In the genomic region with DNA sequence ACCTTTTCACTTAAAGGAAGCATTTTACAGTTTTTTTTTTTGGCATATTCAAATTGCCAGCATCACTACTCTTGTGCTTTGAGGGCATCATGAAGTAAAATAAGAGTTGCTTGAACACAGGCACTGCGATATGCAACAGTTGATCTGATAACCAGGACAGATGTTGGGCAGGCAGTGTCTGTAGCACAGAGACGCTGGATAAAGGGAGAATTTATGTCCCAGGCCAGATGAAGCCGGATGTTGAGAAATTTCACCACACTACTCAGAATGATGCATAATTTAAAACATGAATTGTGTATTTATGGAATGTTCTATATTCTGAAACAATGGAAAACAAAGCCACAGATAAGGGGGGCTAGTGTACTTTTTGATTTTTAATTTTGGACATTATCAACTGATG, we compare ENCODE assay signal across 32 cellular contexts.
DNase-seq lines count a peak whose midpoint lies in the region; ATAC-seq, FAIRE-seq and TF ChIP-seq lines count a peak whose summit lies in the region.
"Had no signal": no experiment of that assay in that cellular context is flagged by ENCODE, and none has a peak within 500 bp of the region (broad histone marks: within the 10 kb centered on the region; RNA-seq: fewer than 3 reads in every experiment).

No MANE protein-coding gene starts in this region.

- WGBS in small intestine, 3 donors, result 47 to 64% (median 60%) methylated on average over 3 of the region's 3 CpGs

- peak; percentile 32 for DNase-seq in EH (ENCODE audit: low read depth)
- peak; percentile 57 for DNase-seq in LHCN-M2 (ENCODE audit: low read depth)
- peak; percentile 29 to 81 for DNase-seq in cardiac fibroblast (ENCODE audit: low read depth in 2 of 2)
- DNase-seq in myocyte (ENCODE audit: low read depth), result peak; percentile 11
- no peak for DNase-seq in C1 segment of cervical spinal cord (lab: John Stamatoyannopoulos, UW)
- DNase-seq in small intestine, result no peak
- DNase-seq in middle frontal gyrus (ENCODE audit: extremely low spot score, low spot score), result no peak
- DNase-seq: activated CD4-positive, alpha-beta T cell treated with anti-CD3 and anti-CD28 coated beads, Interleukin-2, amount 10 ng/mL, durations not matched to agents 7 days and 5 days; activated CD8-positive, alpha-beta memory T cell treated with anti-CD3 and anti-CD28 coated beads, Interleukin-2, amount 10 ng/mL, durations not matched to agents 7 days and 5 days; activated naive CD4-positive, alpha-beta T cell treated with Interleukin-2 at 50 U/mL for 16 hours; activated T-cell treated with anti-CD3 and anti-CD28 coated beads, Interleukin-2, amount 50 U/mL, for 72 hours; anterior cingulate cortex; caudate nucleus; CD4-positive, alpha-beta T cell; foreskin keratinocyte; GDM1; H7; immature natural killer cell; left ventricle myocardium superior; NCI-H1105; NCI-H2029 treated with DMSO at 0.1 percent for 48 hours; NCI-H2227 treated with DMSO at 0.1 percent for 48 hours; pancreas; stimulated activated CD4-positive, alpha-beta T cell treated with anti-CD3 and anti-CD28 coated beads, Interleukin-4, amount 100 ng/mL, for 24 hours; stimulated activated naive B cell treated with anti-CD40 and anti-IgM and Interleukin-4, amounts not matched to agents 10 μg/mL and 1 μg/mL and 100 μg/mL, for 72 hours; uterus; WERI-Rb-1 had no signal

- no peak for TF ChIP-seq CTCF in cardiac fibroblast (IDR thresholded peaks at IDR 0.05; ENCODE audit: low read depth, low read length)

- H3K4me3 ChIP-seq in cardiac fibroblast (replicated peaks in 1 of 2; ENCODE audit: low read depth in 2 of 2, low read length in 2 of 2) (no peak overlapping the region), small intestine (ENCODE audit: low read depth in 1 of 2, low read length in 2 of 2) (no peak overlapping the region)
- H3K4me3 ChIP-seq: hepatocyte, pancreas, uterus had no signal

- peaks cover 0 to 4% of the 10 kb centered on the region in 2 donors for H3K36me3 ChIP-seq in small intestine (ENCODE audit: control insufficient read depth in 2 of 2, insufficient read depth in 2 of 2, low read length in 2 of 2)
- H3K36me3 ChIP-seq: pancreas, uterus had no signal

- H3K9me3 ChIP-seq in small intestine (ENCODE audit: control insufficient read depth, low read depth), result no peaks in the 10 kb centered on the region
- H3K9me3 ChIP-seq: pancreas, uterus had no signal

- H3K27ac ChIP-seq in small intestine (ENCODE audit: low read depth in 1 of 2, low read length in 1 of 2), result no peak overlapping the region
- H3K27ac ChIP-seq: foreskin keratinocyte, hepatocyte, HL-60, pancreas, uterus, WERI-Rb-1 had no signal

- ATAC-seq in GM21360 (IDR thresholded peaks at IDR 0.05; ENCODE audit: unreplicated experiment), result no peak
- ATAC-seq: activated CD8-positive, alpha-beta memory T cell treated with anti-CD3 and anti-CD28 coated beads, Interleukin-2, amount 10 ng/mL, durations not matched to agents 7 days and 5 days; activated T-cell treated with anti-CD3 and anti-CD28 coated beads, Interleukin-2, amount 50 U/mL, for 72 hours; foreskin keratinocyte; HepG2; left ventricle myocardium superior; pancreas; stimulated activated naive B cell treated with anti-CD40 and anti-IgM and Interleukin-4, amounts not matched to agents 10 μg/mL and 1 μg/mL and 100 μg/mL, for 72 hours had no signal

- no peaks in the 10 kb centered on the region for H3K27me3 ChIP-seq in small intestine (ENCODE audit: control insufficient read depth in 2 of 2, insufficient read depth in 2 of 2, low read length in 2 of 2)
- H3K27me3 ChIP-seq: foreskin keratinocyte, hepatocyte, pancreas, uterus had no signal

- no peaks in the 10 kb centered on the region for H3K4me1 ChIP-seq in small intestine (ENCODE audit: control insufficient read depth in 2 of 2, insufficient read depth in 1 of 2, low read depth in 1 of 2, low read length in 1 of 2)
- H3K4me1 ChIP-seq: foreskin keratinocyte, pancreas, uterus had no signal

- FAIRE-seq in small intestine (lab: Jason Lieb, UNC), result no peak
- FAIRE-seq: GM18507, HepG2, pancreas had no signal

Comparison
In these comparisons a context has a peak if more than half of its experiments do, and no peak if none do; other contexts are left out.
1. DNase-seq: peak in EH (single experiment), LHCN-M2 (single experiment), cardiac fibroblast (2 of 2) and myocyte (single experiment); none in C1 segment of cervical spinal cord (0 of 14), small intestine (single experiment) and middle frontal gyrus (single experiment).